ENCODE assay signal across 13 cellular contexts in the genomic region with DNA sequence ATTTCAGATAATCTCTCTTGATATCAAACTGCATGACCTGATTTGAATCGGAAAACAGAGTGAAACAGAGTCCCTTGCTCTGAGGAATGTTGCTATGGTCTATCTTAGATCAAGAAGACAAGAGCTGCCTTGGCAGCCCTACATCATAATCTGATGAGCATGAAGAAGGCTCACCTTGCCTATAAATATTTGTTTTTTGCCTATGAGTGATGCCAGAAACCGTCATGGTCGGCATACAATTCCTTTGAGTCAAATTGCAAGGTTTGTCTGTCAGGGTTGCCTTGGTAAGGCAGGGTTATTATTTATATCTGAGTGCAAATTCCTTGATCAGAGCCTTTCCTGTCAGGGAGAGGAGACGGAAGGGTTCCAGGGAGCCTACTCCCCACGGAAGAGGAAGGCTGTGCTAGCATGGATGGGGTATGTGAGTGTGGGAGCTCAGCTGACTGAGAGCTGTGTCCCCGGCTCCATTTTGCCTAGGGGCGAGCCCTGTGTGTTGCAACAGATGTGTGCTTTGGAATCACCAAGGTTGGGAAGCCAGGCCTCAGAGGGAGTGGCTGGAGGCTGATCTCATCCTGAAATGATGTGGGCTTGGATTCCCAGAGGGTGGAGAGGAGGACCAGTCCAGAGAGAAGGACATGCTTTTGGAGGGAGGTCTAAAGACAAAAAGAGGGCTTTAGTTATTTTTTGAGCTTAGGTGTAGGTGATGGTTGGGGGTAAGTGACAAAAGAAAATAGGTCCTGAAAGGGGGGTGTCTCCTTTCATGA. TPM values are rescaled to one million over a fixed set of nuclear protein-coding genes. Genes with fewer than 3 reads are reported as not detected.
DNase-seq lines count a peak whose midpoint lies in the region; ATAC-seq and TF ChIP-seq lines count a peak whose summit lies in the region.
"Had no signal": no experiment of that assay in that cellular context is flagged by ENCODE, and none has a peak within 500 bp of the region (broad histone marks: within the 10 kb centered on the region; RNA-seq: fewer than 3 reads in every experiment).

No MANE protein-coding gene starts in this region.

- H3K27me3 ChIP-seq in parathyroid adenoma (ENCODE audit: control insufficient read depth, insufficient read depth, low read length) = no peaks in the 10 kb centered on the region

- H3K4me1 Mint-ChIP-seq in naive thymus-derived CD8-positive, alpha-beta T cell = no peaks in the 10 kb centered on the region
- H3K4me1 Mint-ChIP-seq: activated CD8-positive, alpha-beta memory T cell treated with anti-CD3 and anti-CD28 coated beads, Interleukin-2, amount 10 ng/mL, durations not matched to agents 7 days and 5 days had no signal

- H3K9me3 ChIP-seq in parathyroid adenoma (ENCODE audit: control insufficient read depth, low read length) = no peaks in the 10 kb centered on the region
- H3K9me3 ChIP-seq in OCI-LY7 (ENCODE audit: low read length) = no peaks in the 10 kb centered on the region

- H2AFZ ChIP-seq in parathyroid adenoma (peak overlapping the region; percentile 28), OCI-LY7 (ENCODE audit: low read length) (no peak overlapping the region)

- H3K27ac ChIP-seq in parathyroid adenoma (peak overlapping the region; percentile 60), OCI-LY7 (ENCODE audit: low read depth, low read length, poor library complexity, severe bottlenecking) (no peak overlapping the region)

- H3K9me2 ChIP-seq in OCI-LY7 (ENCODE audit: insufficient read depth, low read length) = no peaks in the 10 kb centered on the region

- H3K4me3 ChIP-seq in foreskin fibroblast (ENCODE audit: low read depth in 1 of 2, low read length in 2 of 2) = no peak overlapping the region
- no peak overlapping the region for H3K4me3 ChIP-seq in parathyroid adenoma (ENCODE audit: low read depth, low read length)
- no peak overlapping the region for H3K4me3 ChIP-seq in OCI-LY7 (ENCODE audit: low read depth, low read length, poor library complexity, severe bottlenecking)

- H3K36me3 Mint-ChIP-seq in naive thymus-derived CD8-positive, alpha-beta T cell = no peaks in the 10 kb centered on the region
- H3K36me3 Mint-ChIP-seq: activated CD8-positive, alpha-beta memory T cell treated with anti-CD3 and anti-CD28 coated beads, Interleukin-2, amount 10 ng/mL, durations not matched to agents 7 days and 5 days; natural killer cell treated with Interleukin-12 subunit alpha and Interleukin-12 subunit beta and Interleukin-15 and Interleukin-18, amount 100 ng/mL, for 72 hours had no signal

- H3K27me3 Mint-ChIP-seq in naive thymus-derived CD8-positive, alpha-beta T cell = peaks cover 0 to 8% (median 1%) of the 10 kb centered on the region in 5 donors

- DNase-seq in GM03348 (ENCODE audit: low spot score) (peak; percentile 77), T1000 (lab: John Stamatoyannopoulos, UW) (peak; percentile 6), foreskin fibroblast (peak; percentile 78 to 90), OCI-LY7 (ENCODE audit: low spot score) (no peak), RKO (ENCODE audit: low spot score) (no peak), D341Med (ENCODE audit: low spot score) (no peak)
- no peak for DNase-seq in naive thymus-derived CD8-positive, alpha-beta T cell
- DNase-seq: activated CD8-positive, alpha-beta memory T cell treated with anti-CD3 and anti-CD28 coated beads, Interleukin-2, amount 10 ng/mL, durations not matched to agents 7 days and 5 days; KBM-7; stimulated activated CD4-positive, alpha-beta T cell treated with anti-CD3 and anti-CD28 coated beads, Interleukin-4, amount 100 ng/mL, for 24 hours; T-helper 17 cell had no signal

- CTCF ChIA-PET in OCI-LY7 (lab: Charles Lee; ENCODE audit: unreplicated experiment) = no interaction called here

- no peak overlapping the region for H3K9ac ChIP-seq in parathyroid adenoma

- intact Hi-C loops in OCI-LY7 (cut with micrococcal nuclease; ENCODE audit: unreplicated experiment) = no loop called here

- H3K4me2 ChIP-seq in parathyroid adenoma (ENCODE audit: low read length) (no peak overlapping the region), OCI-LY7 (ENCODE audit: low read length) (no peak overlapping the region)

- H3K4me3 Mint-ChIP-seq in naive thymus-derived CD8-positive, alpha-beta T cell = no peak overlapping the region
- H3K4me3 Mint-ChIP-seq: activated CD8-positive, alpha-beta memory T cell treated with anti-CD3 and anti-CD28 coated beads, Interleukin-2, amount 10 ng/mL, durations not matched to agents 7 days and 5 days; natural killer cell treated with Interleukin-12 subunit alpha and Interleukin-12 subunit beta and Interleukin-15 and Interleukin-18, amount 100 ng/mL, for 72 hours; T-helper 17 cell had no signal

- POLR2A ChIA-PET in OCI-LY7 (lab: Charles Lee) = interaction anchor here (1.0 kb wide), 1 partner anchor 241 kb away, joined by 5 read pairs; no protein-coding TSS in a partner anchor
- POLR2A ChIA-PET in naive thymus-derived CD8-positive, alpha-beta T cell (lab: Charles Lee) = no interaction called here

- TF ChIP-seq CTCF in foreskin fibroblast (IDR thresholded peaks at IDR 0.05; ENCODE audit: low read depth, low read length) (no peak), parathyroid adenoma (IDR thresholded peaks at IDR 0.05) (no peak), OCI-LY7 (conservative IDR thresholded peaks at IDR 0.05; ENCODE audit: low read length) (no peak)

- peaks cover 5% of the 10 kb centered on the region for H3K4me1 ChIP-seq in parathyroid adenoma
- H3K4me1 ChIP-seq in OCI-LY7 (ENCODE audit: insufficient read depth, low read length, poor library complexity, severe bottlenecking) = no peaks in the 10 kb centered on the region

- H3K36me3 ChIP-seq in parathyroid adenoma (ENCODE audit: control insufficient read depth, insufficient read depth, low read length) = no peaks in the 10 kb centered on the region
- H3K36me3 ChIP-seq in OCI-LY7 (ENCODE audit: insufficient read depth, low read length) = no peaks in the 10 kb centered on the region

- BruUV-seq in OCI-LY7 (replicated peaks; lab: Mats Ljungman, UMichigan) = no TSS peak

- no peak for ATAC-seq in naive thymus-derived CD8-positive, alpha-beta T cell
- ATAC-seq: activated CD8-positive, alpha-beta memory T cell treated with anti-CD3 and anti-CD28 coated beads, Interleukin-2, amount 10 ng/mL, durations not matched to agents 7 days and 5 days; natural killer cell treated with Interleukin-12 subunit alpha and Interleukin-12 subunit beta and Interleukin-15 and Interleukin-18, amount 100 ng/mL, for 72 hours; T-helper 17 cell had no signal

- no peaks in the 10 kb centered on the region for H3K9me3 Mint-ChIP-seq in naive thymus-derived CD8-positive, alpha-beta T cell
- H3K9me3 Mint-ChIP-seq: natural killer cell treated with Interleukin-12 subunit alpha and Interleukin-12 subunit beta and Interleukin-15 and Interleukin-18, amount 100 ng/mL, for 72 hours had no signal

- H3K27ac Mint-ChIP-seq in naive thymus-derived CD8-positive, alpha-beta T cell = no peak overlapping the region
- H3K27ac Mint-ChIP-seq: activated CD8-positive, alpha-beta memory T cell treated with anti-CD3 and anti-CD28 coated beads, Interleukin-2, amount 10 ng/mL, durations not matched to agents 7 days and 5 days; natural killer cell treated with Interleukin-12 subunit alpha and Interleukin-12 subunit beta and Interleukin-15 and Interleukin-18, amount 100 ng/mL, for 72 hours; T-helper 17 cell had no signal

- H4K20me1 ChIP-seq in OCI-LY7 (ENCODE audit: insufficient read depth, low read length) = no peaks in the 10 kb centered on the region

- H3K79me2 ChIP-seq in parathyroid adenoma (no peaks in the 10 kb centered on the region), OCI-LY7 (ENCODE audit: insufficient read depth, low read depth, low read length) (no peaks in the 10 kb centered on the region)

RNA-seq across cellular contexts. Expression of a gene that starts 43.6 kb away (rescaled TPM):
- not detected in 2 replicates for total RNA-seq in OCI-LY7 (2014; rRNA removed; shearing (Covaris generic))
- total RNA-seq in OCI-LY7 (2022) = not detected in 2 replicates
- not detected for total RNA-seq in naive thymus-derived CD8-positive, alpha-beta T cell
- not detected for polyA plus RNA-seq in naive thymus-derived CD8-positive, alpha-beta T cell
- total RNA-seq: activated CD8-positive, alpha-beta memory T cell treated with anti-CD3 and anti-CD28 coated beads, Interleukin-2, amount 10 ng/mL, durations not matched to agents 7 days and 5 days; natural killer cell treated with Interleukin-12 subunit alpha and Interleukin-12 subunit beta and Interleukin-15 and Interleukin-18, amount 100 ng/mL, for 72 hours; T-helper 17 cell had no signal

Comparison
In these comparisons a context has a peak if more than half of its experiments do, and no peak if none do; other contexts are left out.
1. DNase-seq: peak in GM03348 (single experiment), T1000 (single experiment) and foreskin fibroblast (2 of 2); none in OCI-LY7 (single experiment), RKO (single experiment), naive thymus-derived CD8-positive, alpha-beta T cell (0 of 10) and D341Med (single experiment).